In genomic region chr2:45439788-45440773, GRCh38 we compare ENCODE assay signal across 11 cellular contexts.
DNase-seq lines count a peak whose midpoint lies in the region; ATAC-seq, FAIRE-seq and TF ChIP-seq lines count a peak whose summit lies in the region.
"Had no signal": no experiment of that assay in that cellular context is flagged by ENCODE, and none has a peak within 500 bp of the region (broad histone marks: within the 10 kb centered on the region; RNA-seq: fewer than 3 reads in every experiment).

No MANE protein-coding gene starts in this region.

- H3K9ac ChIP-seq in astrocyte (ENCODE audit: low read length), result no peak overlapping the region

- no peaks in the 10 kb centered on the region for H3K36me3 ChIP-seq in astrocyte (ENCODE audit: insufficient read depth, low read length)

- DNase-seq in AG09309 (ENCODE audit: low read depth) (peak; percentile 35), GM19239 (ENCODE audit: insufficient read length, low spot score) (peak; percentile 25), astrocyte (ENCODE audit: low read depth) (no peak), hippocampal formation (lab: John Stamatoyannopoulos, UW) (no peak), left lobe of liver (ENCODE audit: low spot score) (no peak)
- DNase-seq in stimulated activated naive CD8-positive, alpha-beta T cell treated with anti-CD3 and anti-CD28 coated beads, Interleukin-15, amount 100 ng/mL, for 72 hours, result no peak
- no peak for DNase-seq in activated CD4-positive, alpha-beta T cell treated with anti-CD3 and anti-CD28 coated beads, Interleukin-2, amount 50 U/mL, for 4 hours
- DNase-seq: activated naive CD8-positive, alpha-beta T cell treated with anti-CD3 and anti-CD28 coated beads for 36 hours; GDM1; NCI-H774 had no signal

- H2AFZ ChIP-seq in astrocyte (ENCODE audit: low read depth, low read length), result no peak overlapping the region

- H3K4me1 ChIP-seq in astrocyte (ENCODE audit: insufficient read depth, low read length), result peaks cover 1% of the 10 kb centered on the region

- ATAC-seq in HG03064 (IDR thresholded peaks at IDR 0.05; ENCODE audit: low read depth, unreplicated experiment), result peak; percentile 71
- no peak for ATAC-seq in stimulated activated naive CD8-positive, alpha-beta T cell treated with anti-CD3 and anti-CD28 coated beads, Interleukin-15, amount 100 ng/mL, for 72 hours
- ATAC-seq in left lobe of liver, result no peak

- no peak overlapping the region for H3K4me3 Mint-ChIP-seq in astrocyte (ENCODE audit: unreplicated experiment)
- no peak overlapping the region for H3K4me3 Mint-ChIP-seq in stimulated activated naive CD8-positive, alpha-beta T cell treated with anti-CD3 and anti-CD28 coated beads, Interleukin-15, amount 100 ng/mL, for 72 hours
- H3K4me3 Mint-ChIP-seq: activated naive CD8-positive, alpha-beta T cell treated with anti-CD3 and anti-CD28 coated beads for 36 hours had no signal

- H4K20me1 ChIP-seq in astrocyte (ENCODE audit: insufficient read depth, low read length), result no peaks in the 10 kb centered on the region

- H3K9me3 Mint-ChIP-seq in astrocyte (ENCODE audit: unreplicated experiment), result peaks cover 11% of the 10 kb centered on the region
- peaks cover 14 to 23% of the 10 kb centered on the region in 2 donors for H3K9me3 Mint-ChIP-seq in stimulated activated naive CD8-positive, alpha-beta T cell treated with anti-CD3 and anti-CD28 coated beads, Interleukin-15, amount 100 ng/mL, for 72 hours

- no peaks in the 10 kb centered on the region for H3K79me2 ChIP-seq in astrocyte (ENCODE audit: insufficient read depth, low read length)

- no peaks in the 10 kb centered on the region for H3K9me3 ChIP-seq in astrocyte (ENCODE audit: insufficient read depth, low read depth, low read length)

- H3K27ac Mint-ChIP-seq in astrocyte (ENCODE audit: unreplicated experiment), result no peak overlapping the region
- no peak overlapping the region for H3K27ac Mint-ChIP-seq in stimulated activated naive CD8-positive, alpha-beta T cell treated with anti-CD3 and anti-CD28 coated beads, Interleukin-15, amount 100 ng/mL, for 72 hours
- H3K27ac Mint-ChIP-seq: activated naive CD8-positive, alpha-beta T cell treated with anti-CD3 and anti-CD28 coated beads for 36 hours had no signal

- no peak overlapping the region for H3K4me3 ChIP-seq in AG09309 (ENCODE audit: control insufficient read depth, low read depth, low read length)
- no peak overlapping the region for H3K4me3 ChIP-seq in astrocyte (ENCODE audit: insufficient read depth, low read depth, low read length)

- no peaks in the 10 kb centered on the region for H3K27me3 Mint-ChIP-seq in astrocyte (ENCODE audit: low read depth, unreplicated experiment)
- no peaks in the 10 kb centered on the region for H3K27me3 Mint-ChIP-seq in stimulated activated naive CD8-positive, alpha-beta T cell treated with anti-CD3 and anti-CD28 coated beads, Interleukin-15, amount 100 ng/mL, for 72 hours
- H3K27me3 Mint-ChIP-seq: activated naive CD8-positive, alpha-beta T cell treated with anti-CD3 and anti-CD28 coated beads for 36 hours had no signal

- H3K36me3 Mint-ChIP-seq in astrocyte (ENCODE audit: low read depth, unreplicated experiment), result peaks cover 6% of the 10 kb centered on the region

- no peak overlapping the region for H3K27ac ChIP-seq in astrocyte (ENCODE audit: low read depth, low read length)

- TF ChIP-seq CTCF in AG09309 (IDR thresholded peaks at IDR 0.05; ENCODE audit: control insufficient read depth, insufficient read depth, low read depth, low read length, missing control alignments) (peak; percentile 36), astrocyte (IDR thresholded peaks at IDR 0.05; ENCODE audit: insufficient read depth, low read depth, low read length) (peak; percentile 25)

- no peaks in the 10 kb centered on the region for H3K27me3 ChIP-seq in astrocyte (ENCODE audit: insufficient read depth, low read length)

- H3K4me1 Mint-ChIP-seq in astrocyte (ENCODE audit: low read depth, unreplicated experiment), result peaks cover 26% of the 10 kb centered on the region
- H3K4me1 Mint-ChIP-seq in stimulated activated naive CD8-positive, alpha-beta T cell treated with anti-CD3 and anti-CD28 coated beads, Interleukin-15, amount 100 ng/mL, for 72 hours, result peaks cover 6% of the 10 kb centered on the region

- H3K4me2 ChIP-seq in astrocyte (ENCODE audit: low read length), result no peak overlapping the region

- FAIRE-seq in GM19239 (lab: Jason Lieb, UNC) (peak; percentile 80), astrocyte (lab: Jason Lieb, UNC) (no peak)

Comparison
In these comparisons a context has a peak if more than half of its experiments do, and no peak if none do; other contexts are left out.
1. DNase-seq: peak in AG09309 (single experiment) and GM19239 (single experiment); none in astrocyte (single experiment), stimulated activated naive CD8-positive, alpha-beta T cell treated with anti-CD3 and anti-CD28 coated beads, Interleukin-15, amount 100 ng/mL, for 72 hours (0 of 2), hippocampal formation (0 of 2), left lobe of liver (single experiment) and activated CD4-positive, alpha-beta T cell treated with anti-CD3 and anti-CD28 coated beads, Interleukin-2, amount 50 U/mL, for 4 hours (0 of 2).